In genomic region chr10:70669732-70670317, GRCh38 we compare ENCODE assay signal across 1 cellular context.
TF ChIP-seq lines count a peak whose summit lies in the region.

No MANE protein-coding gene starts in this region.

TF ChIP-seq in K562, 482 proteins besides CTCF, POLR2A, EP300 and RAD21 (continues in another document):
- TF ChIP-seq SNRNP70 (optimal IDR thresholded peaks at IDR 0.05; ENCODE audit: low read depth, low read length) (no peak), ZNF76 (CRISPR knock-in tag; IDR thresholded peaks at IDR 0.05; ENCODE audit: borderline replicate concordance) (peak; percentile 62; the same call in 1 of the 2 replicates), RFX7 (CRISPR knock-in tag; IDR thresholded peaks at IDR 0.05) (no peak), MECOM (CRISPR knock-in tag; IDR thresholded peaks at IDR 0.05) (0 out of 2 replicates have a peak, but pooled peaks have one; percentile 54), POLR2H (tag; IDR thresholded peaks at IDR 0.05; ENCODE audit: low read depth) (no peak), EHMT2 (IDR thresholded peaks at IDR 0.05) (no peak), ELK1 (CRISPR knock-in tag; IDR thresholded peaks at IDR 0.05) (no peak), ZNF253 (CRISPR knock-in tag; conservative IDR thresholded peaks at IDR 0.05) (no peak), HDAC1 (IDR thresholded peaks at IDR 0.05) (no peak), PTRF (tag; IDR thresholded peaks at IDR 0.05) (0 out of 2 replicates have a peak, but pooled peaks have one; percentile 17), RNF219 (CRISPR knock-in tag; IDR thresholded peaks at IDR 0.05) (no peak), MED1 (CRISPR knock-in tag; IDR thresholded peaks at IDR 0.05; ENCODE audit: borderline replicate concordance) (no peak), TCFL5 (CRISPR knock-in tag; conservative IDR thresholded peaks at IDR 0.05) (no peak), ZBTB12 (CRISPR knock-in tag; IDR thresholded peaks at IDR 0.05) (no peak), NFYB (IDR thresholded peaks at IDR 0.05; ENCODE audit: extremely low read depth, insufficient read length) (no peak), ZNF134 (CRISPR knock-in tag; conservative IDR thresholded peaks at IDR 0.05) (no peak), ZNF644 (tag; IDR thresholded peaks at IDR 0.05; ENCODE audit: low read depth) (no peak), NUFIP1 (IDR thresholded peaks at IDR 0.05; ENCODE audit: partially characterized antibody) (no peak), ZNF347 (CRISPR knock-in tag; IDR thresholded peaks at IDR 0.05; ENCODE audit: low read depth) (no peak), RBFOX2 (IDR thresholded peaks at IDR 0.05; ENCODE audit: low read depth, low read length) (0 out of 2 replicates have a peak, but pooled peaks have one; percentile 9), SRSF9 (IDR thresholded peaks at IDR 0.05; ENCODE audit: borderline replicate concordance, low read depth, low read length) (no peak), SIRT6 (IDR thresholded peaks at IDR 0.05; ENCODE audit: low read depth, low read length) (no peak), TRIM24 (IDR thresholded peaks at IDR 0.05) (no peak), GTF3C2 (IDR thresholded peaks at IDR 0.05; ENCODE audit: borderline replicate concordance, extremely low read depth, insufficient read length) (no peak), DPF2 (IDR thresholded peaks at IDR 0.05) (no peak), MCM3 (IDR thresholded peaks at IDR 0.05) (no peak), STAG1 (CRISPR knock-in tag; IDR thresholded peaks at IDR 0.05; ENCODE audit: borderline replicate concordance) (no peak), ZBTB49 (CRISPR knock-in tag; IDR thresholded peaks at IDR 0.05; ENCODE audit: borderline replicate concordance) (no peak), ZNF395 (CRISPR knock-in tag; IDR thresholded peaks at IDR 0.05) (no peak; the same call in 1 of the 2 replicates), CREB1 (IDR thresholded peaks at IDR 0.05) (no peak), CREB1 (CRISPR knock-in tag; IDR thresholded peaks at IDR 0.05) (no peak), ZSCAN32 (CRISPR knock-in tag; IDR thresholded peaks at IDR 0.05) (no peak), TGIF2 (CRISPR knock-in tag; IDR thresholded peaks at IDR 0.05) (no peak), ARID3A (IDR thresholded peaks at IDR 0.05; ENCODE audit: borderline replicate concordance, low read depth, low read length) (no peak), MYNN (IDR thresholded peaks at IDR 0.05) (no peak), MYNN (CRISPR knock-in tag; IDR thresholded peaks at IDR 0.05) (no peak), ZNF707 (CRISPR knock-in tag; conservative IDR thresholded peaks at IDR 0.05) (no peak), BHLHE40 (IDR thresholded peaks at IDR 0.05; ENCODE audit: low read length) (no peak), ZNF197 (CRISPR knock-in tag; IDR thresholded peaks at IDR 0.05; ENCODE audit: low read depth) (no peak), ZNF696 (CRISPR knock-in tag; conservative IDR thresholded peaks at IDR 0.05) (no peak), ZNF699 (CRISPR knock-in tag; IDR thresholded peaks at IDR 0.05; ENCODE audit: insufficient replicate concordance) (no peak), DACH1 (IDR thresholded peaks at IDR 0.05; ENCODE audit: partially characterized antibody) (no peak), NFRKB (IDR thresholded peaks at IDR 0.05; ENCODE audit: low read depth) (peak; percentile 9; the same call in 1 of the 2 replicates), ZNF3 (CRISPR knock-in tag; IDR thresholded peaks at IDR 0.05) (no peak), IRF9 (tag; IDR thresholded peaks at IDR 0.05) (0 out of 2 replicates have a peak, but pooled peaks have one; percentile 19), ZNF668 (CRISPR knock-in tag; IDR thresholded peaks at IDR 0.05) (0 out of 2 replicates have a peak, but pooled peaks have one; percentile 53), ESRRA (IDR thresholded peaks at IDR 0.05; ENCODE audit: borderline replicate concordance, low read depth) (no peak), ZNF589 (CRISPR knock-in tag; IDR thresholded peaks at IDR 0.05; ENCODE audit: low read depth) (peak; percentile 27; the same call in 1 of the 2 replicates), MITF (IDR thresholded peaks at IDR 0.05) (no peak), NR4A1 (CRISPR knock-in tag; IDR thresholded peaks at IDR 0.05) (no peak), NR4A1 (tag; IDR thresholded peaks at IDR 0.05) (peak; percentile 27; the same call in 1 of the 2 replicates), ZNF551 (CRISPR knock-in tag; IDR thresholded peaks at IDR 0.05) (no peak), CHAMP1 (IDR thresholded peaks at IDR 0.05) (no peak)
